ENCODE assay signal across 8 cellular contexts in the genomic region with DNA sequence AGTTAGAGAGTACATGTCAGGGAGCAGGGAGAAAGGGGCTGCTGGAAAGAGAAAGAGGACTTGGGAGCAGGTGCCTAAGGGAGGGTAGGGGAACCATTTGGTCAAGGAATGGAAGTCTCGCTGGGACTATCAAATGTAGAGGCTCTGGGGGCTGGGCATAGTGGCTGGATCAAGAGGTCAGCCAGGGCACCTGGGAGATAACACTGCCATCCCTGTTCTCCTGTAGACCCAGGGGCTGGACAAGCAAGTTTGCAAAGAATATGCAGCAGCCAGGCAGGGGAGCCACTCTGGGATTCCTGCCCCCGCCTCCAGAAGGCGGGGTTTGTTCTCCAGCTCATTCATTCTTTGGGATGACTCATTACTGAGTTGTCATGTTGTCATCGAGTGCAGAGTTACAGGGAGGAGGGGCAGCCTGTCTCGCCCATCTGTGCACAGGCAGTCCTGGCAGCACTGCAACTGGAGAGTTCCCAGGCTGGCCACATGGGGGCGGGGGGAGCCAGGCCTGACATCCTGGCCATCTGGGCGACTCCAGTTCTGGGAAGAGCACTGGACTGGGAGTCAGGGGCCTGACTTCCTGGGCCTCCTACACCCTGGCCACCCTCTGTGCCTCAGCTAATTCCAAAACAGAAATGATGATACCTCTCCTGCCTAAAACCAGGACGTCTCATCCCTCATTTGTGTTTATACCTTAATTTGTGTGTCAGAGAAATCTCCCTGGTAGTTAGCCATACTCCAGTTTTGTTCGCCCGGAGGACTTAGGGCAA. TPM values are rescaled to one million over a fixed set of nuclear protein-coding genes. Genes with fewer than 3 reads are reported as not detected.
DNase-seq lines count a peak whose midpoint lies in the region; ATAC-seq and TF ChIP-seq lines count a peak whose summit lies in the region.

No MANE protein-coding gene starts in this region.

- TF ChIP-seq POLR2A in gastroesophageal sphincter (IDR thresholded peaks at IDR 0.05) (no peak), ovary (IDR thresholded peaks at IDR 0.05) (no peak), transverse colon (IDR thresholded peaks at IDR 0.05) (no peak)

- POLR2A ChIA-PET in GM10248 (lab: Yijun Ruan, JAX) = no interaction called here

- H3K4me1 ChIP-seq in gastroesophageal sphincter (peaks cover 0 to 13% (median 5%) of the 10 kb centered on the region in 3 donors), ovary (ENCODE audit: insufficient read depth) (peaks cover 6% of the 10 kb centered on the region), transverse colon (peaks cover 0 to 9% (median 5%) of the 10 kb centered on the region in 4 donors)

- H3K36me3 ChIP-seq in gastroesophageal sphincter (no peaks in the 10 kb centered on the region), ovary (no peaks in the 10 kb centered on the region), transverse colon (no peaks in the 10 kb centered on the region)

- no peaks in the 10 kb centered on the region for H3K27me3 ChIP-seq in gastroesophageal sphincter
- no peaks in the 10 kb centered on the region for H3K27me3 ChIP-seq in ovary
- no peaks in the 10 kb centered on the region for H3K27me3 ChIP-seq in transverse colon

- no peak overlapping the region for H3K4me3 ChIP-seq in gastroesophageal sphincter
- no peak overlapping the region for H3K4me3 ChIP-seq in ovary
- no peak overlapping the region for H3K4me3 ChIP-seq in transverse colon

- in situ Hi-C loops in transverse colon (cut with MboI; ENCODE audit: low pct_ligation_motif_present in 1 of 4, low pct_unique_long_range_greater_than_20kb in 1 of 4, low sequenced_read_pairs in 3 of 4) = loop anchor here in 2 of 4 donors (25.0 kb wide), 1 partner anchor 696 kb away; no protein-coding TSS in a partner anchor

- TF ChIP-seq EP300 in gastroesophageal sphincter (IDR thresholded peaks at IDR 0.05) (no peak), ovary (IDR thresholded peaks at IDR 0.05) (no peak), transverse colon (IDR thresholded peaks at IDR 0.05; ENCODE audit: low read depth) (no peak)

- intact Hi-C loops in ovary (cut with DNase I) (loop anchor here in 1 of 4 donors (10.0 kb wide), 1 partner anchor 703 kb away; no protein-coding TSS in a partner anchor), transverse colon (cut with DNase I; ENCODE audit: low total_unique reads) (loop anchor here (10.0 kb wide), 1 partner anchor 703 kb away; no protein-coding TSS in a partner anchor)

- no peaks in the 10 kb centered on the region for H3K9me3 ChIP-seq in gastroesophageal sphincter
- no peaks in the 10 kb centered on the region for H3K9me3 ChIP-seq in ovary
- H3K9me3 ChIP-seq in transverse colon = no peaks in the 10 kb centered on the region

- peak; percentile 87 for DNase-seq in GM10248 (ENCODE audit: extremely low spot score)
- DNase-seq in NCI-H1092 (lab: John Stamatoyannopoulos, UW) = peak; percentile 16
- peak; percentile 88 for DNase-seq in SK-N-DZ (ENCODE audit: low spot score)
- peak; percentile 54 to 73 (median 61) for DNase-seq in activated naive CD4-positive, alpha-beta T cell (lab: John Stamatoyannopoulos, UW)
- DNase-seq in ovary = peak; percentile 83 to 89 (median 84)
- DNase-seq in transverse colon = peak; percentile 91

- no peak overlapping the region for H3K27ac ChIP-seq in gastroesophageal sphincter
- no peak overlapping the region for H3K27ac ChIP-seq in ovary
- no peak overlapping the region for H3K27ac ChIP-seq in transverse colon

- TF ChIP-seq CTCF in GM10248 (IDR thresholded peaks at IDR 0.05; ENCODE audit: control extremely low read depth, extremely low read depth, low read depth, missing control alignments) (peak; percentile 95), gastroesophageal sphincter (IDR thresholded peaks at IDR 0.05) (peak in 3 of 4 experiments; percentile 85 to 95 (median 91)), ovary (IDR thresholded peaks at IDR 0.05) (peak; percentile 79 to 85 (median 82)), transverse colon (IDR thresholded peaks at IDR 0.05) (peak; percentile 92 to 96 (median 94))

- 7 to 32% methylated on average over 2 of the region's 10 CpGs for whole genome bisulfite sequencing in gastroesophageal sphincter (ENCODE audit: low coverage in 1 of 2), 2 donors
- 18 to 24% (median 24%) methylated on average over 10 of the region's 10 CpGs for WGBS in ovary, 3 donors
- WGBS in transverse colon (ENCODE audit: low coverage in 1 of 2), 2 donors = 28% methylated on average over 10 of the region's 10 CpGs; no CpG with 5 or more reads in 1 of the 2 donors

- CTCF ChIA-PET in GM10248 (lab: Yijun Ruan, JAX) = interaction anchor here (0.6 to 3.1 kb wide), 20 partner anchors 8 to 779 kb away, joined by 3 to 15 read pairs (median 4); no protein-coding TSS in a partner anchor

- ATAC-seq in HG02623 (IDR thresholded peaks at IDR 0.05; ENCODE audit: unreplicated experiment) (peak; percentile 93), gastroesophageal sphincter (peak; percentile 100)

RNA-seq across cellular contexts. Expression of a gene that starts 28.2 kb away (rescaled TPM):
- polyA plus RNA-seq in SK-N-DZ (2014; cell fraction: cytosol; rRNA removed) = 13.4 and 14.8 TPM in 2 replicates
- polyA plus RNA-seq in SK-N-DZ (2014; cell fraction: nucleus; rRNA removed) = 8.4 and 18.4 TPM in 2 replicates
- total RNA-seq in gastroesophageal sphincter (10 to 100 TPM; 46.3 to 73.6 (median 49.3) TPM), ovary (10 to 100 TPM; 16.6 to 81.1 (median 51.9) TPM), transverse colon (10 to 100 TPM; 20.5 to 83.4 (median 36.5) TPM)
- polyA plus RNA-seq in ovary = 100 to 1,000 TPM in 1 of 2 donors, 10 to 100 TPM in 1; 39.8 to 220 TPM

Comparison
In these comparisons a context has a peak if more than half of its experiments do, and no peak if none do; other contexts are left out.
1. DNase-seq: peak in every context shown above with its lines; median percentile 91 in transverse colon; 88 in SK-N-DZ; 87 in GM10248; 84 in ovary; 61 in activated naive CD4-positive, alpha-beta T cell; 16 in NCI-H1092.